In genomic region chr5:141003791-141004601, GRCh38 we compare ENCODE assay signal across 11 cellular contexts. TPM values are rescaled to one million over a fixed set of nuclear protein-coding genes. Genes with fewer than 3 reads are reported as not detected.
DNase-seq lines count a peak whose midpoint lies in the region; ATAC-seq and TF ChIP-seq lines count a peak whose summit lies in the region.
"Had no signal": no experiment of that assay in that cellular context is flagged by ENCODE, and none has a peak within 500 bp of the region (broad histone marks: within the 10 kb centered on the region; RNA-seq: fewer than 3 reads in every experiment).

No MANE protein-coding gene starts in this region.

- BruUV-seq in mammary epithelial cell (replicated peaks; lab: Mats Ljungman, UMichigan): TSS peak; percentile 46

- WGBS in GM23248 (ENCODE audit: low coverage in 1 of 2, low lambda C conversion rate in 2 of 2, missing lambda C conversion rate in 2 of 2), 2 experiments: 12 to 14% methylated on average over 4 of the region's 4 CpGs
- WGBS in mammary epithelial cell (ENCODE audit: low coverage, missing lambda C conversion rate): 50% methylated on average over 4 of the region's 4 CpGs

- H3K4me2 ChIP-seq in GM23248 (ENCODE audit: unreplicated experiment) (no peak overlapping the region), mammary epithelial cell (ENCODE audit: insufficient read depth, low read depth, low read length) (peak overlapping the region; percentile 70)

- no peaks in the 10 kb centered on the region for H3K36me3 ChIP-seq in GM23248 (ENCODE audit: low read depth)
- H3K36me3 ChIP-seq in mammary epithelial cell (ENCODE audit: insufficient read depth, low read length): no peaks in the 10 kb centered on the region

- H3K27ac ChIP-seq in GM23248: no peak overlapping the region
- peak overlapping the region; percentile 93 for H3K27ac ChIP-seq in mammary epithelial cell (ENCODE audit: insufficient read depth, low read depth, low read length)

- no peaks in the 10 kb centered on the region for H3K9me3 ChIP-seq in GM23248 (ENCODE audit: low read depth)
- no peaks in the 10 kb centered on the region for H3K9me3 ChIP-seq in mammary epithelial cell (replicated peaks; ENCODE audit: insufficient read depth, low read length)

- H3K4me3 ChIP-seq in GM23248 (no peak overlapping the region), mammary epithelial cell (replicated peaks in 1 of 3; ENCODE audit: insufficient read depth in 1 of 3, low read depth in 2 of 3, low read length in 3 of 3) (no peak overlapping the region)

- H2AFZ ChIP-seq in GM23248: no peak overlapping the region
- H2AFZ ChIP-seq in mammary epithelial cell (ENCODE audit: low read depth, low read length): peak overlapping the region; percentile 57

- H3K4me1 Mint-ChIP-seq in nephron progenitor cell: peaks cover 30% of the 10 kb centered on the region
- peaks cover 8% of the 10 kb centered on the region for H3K4me1 Mint-ChIP-seq in activated CD4-positive, alpha-beta memory T cell treated with anti-CD3 and anti-CD28 coated beads for 36 hours (ENCODE audit: low read depth)

- no peaks in the 10 kb centered on the region for H3K9me3 Mint-ChIP-seq in nephron progenitor cell
- no peaks in the 10 kb centered on the region for H3K9me3 Mint-ChIP-seq in activated CD4-positive, alpha-beta memory T cell treated with anti-CD3 and anti-CD28 coated beads for 36 hours

- CTCF ChIA-PET in mammary epithelial cell (lab: Charles Lee; ENCODE audit: low non-redundant PET): interaction anchor here (0.6 to 0.7 kb wide), 3 partner anchors 36 to 177 kb away, joined by 3 read pairs; no protein-coding TSS in a partner anchor
- CTCF ChIA-PET in activated CD4-positive, alpha-beta memory T cell treated with anti-CD3 and anti-CD28 coated beads for 36 hours (lab: Charles Lee): no interaction called here

- in situ Hi-C loops in GM23248 (cut with MboI) (no loop called here), mammary epithelial cell (cut with MboI; ENCODE audit: low sequenced_read_pairs in 2 of 2) (loop anchor here in 1 of 2 donors (5.0 kb wide), 1 partner anchor 37 kb away; the partner anchor contains the start of gene PCDHAC2)

- dilution Hi-C loops in mammary epithelial cell (cut with HindIII; ENCODE audit: low sequenced_read_pairs): no loop called here

- ATAC-seq in GM21367 (IDR thresholded peaks at IDR 0.05; ENCODE audit: unreplicated experiment) (no peak), HG03108 (IDR thresholded peaks at IDR 0.05; ENCODE audit: unreplicated experiment) (no peak)

- H3K36me3 Mint-ChIP-seq in nephron progenitor cell (ENCODE audit: low read depth): peaks cover 4% of the 10 kb centered on the region
- H3K36me3 Mint-ChIP-seq in activated CD4-positive, alpha-beta memory T cell treated with anti-CD3 and anti-CD28 coated beads for 36 hours: no peaks in the 10 kb centered on the region

- peak; percentile 4 for DNase-seq in GM23248
- DNase-seq in NCI-H2227 (lab: John Stamatoyannopoulos, UW; ENCODE audit: unreplicated experiment): peak; percentile 13
- peak; percentile 98 for DNase-seq in mammary epithelial cell
- no peak for DNase-seq in nephron progenitor cell
- DNase-seq in NOMO-1 treated with dmso at 0.1 percent for 144 hours (lab: John Stamatoyannopoulos, UW; ENCODE audit: unreplicated experiment): no peak
- DNase-seq in activated CD4-positive, alpha-beta memory T cell treated with anti-CD3 and anti-CD28 coated beads for 36 hours: no peak
- DNase-seq: effector CD8-positive, alpha-beta T cell; HCEC 1CT; naive B cell had no signal

- H3K9ac ChIP-seq in GM23248 (no peak overlapping the region), mammary epithelial cell (ENCODE audit: insufficient read depth, low read length) (peak overlapping the region; percentile 50)

- H3K27ac Mint-ChIP-seq in nephron progenitor cell: no peak overlapping the region
- no peak overlapping the region for H3K27ac Mint-ChIP-seq in activated CD4-positive, alpha-beta memory T cell treated with anti-CD3 and anti-CD28 coated beads for 36 hours
- H3K27ac Mint-ChIP-seq: naive B cell had no signal

- no peaks in the 10 kb centered on the region for H4K20me1 ChIP-seq in GM23248 (ENCODE audit: insufficient read depth)
- no peaks in the 10 kb centered on the region for H4K20me1 ChIP-seq in mammary epithelial cell (ENCODE audit: insufficient read depth, low read length)

- TF ChIP-seq CTCF in mammary epithelial cell (conservative IDR thresholded peaks at IDR 0.05 in 1 of 2, IDR thresholded peaks at IDR 0.05 in 1 of 2; ENCODE audit: extremely low read depth in 1 of 2, insufficient read depth in 1 of 2, low read depth in 1 of 2, low read length in 2 of 2) (no peak), nephron progenitor cell (IDR thresholded peaks at IDR 0.05) (no peak)

- peak overlapping the region; percentile 14 for H3K4me3 Mint-ChIP-seq in nephron progenitor cell
- no peak overlapping the region for H3K4me3 Mint-ChIP-seq in activated CD4-positive, alpha-beta memory T cell treated with anti-CD3 and anti-CD28 coated beads for 36 hours

- no peaks in the 10 kb centered on the region for H3K79me2 ChIP-seq in GM23248 (ENCODE audit: insufficient read depth)
- H3K79me2 ChIP-seq in mammary epithelial cell (ENCODE audit: insufficient read depth, low read length): no peaks in the 10 kb centered on the region

- POLR2A ChIA-PET in activated CD4-positive, alpha-beta memory T cell treated with anti-CD3 and anti-CD28 coated beads for 36 hours (lab: Charles Lee): no interaction called here

- intact Hi-C loops in mammary epithelial cell (cut with micrococcal nuclease): loop anchor here (1.0 to 5.0 kb wide), 5 partner anchors 27 to 77 kb away; partner anchors contain the start of genes PCDHAC1 and PCDHAC2
- intact Hi-C loops in activated CD4-positive, alpha-beta memory T cell treated with anti-CD3 and anti-CD28 coated beads for 36 hours (cut with micrococcal nuclease): no loop called here

- H3K9me2 ChIP-seq in GM23248 (ENCODE audit: insufficient read depth): no peaks in the 10 kb centered on the region

- H3F3A ChIP-seq in GM23248 (ENCODE audit: insufficient read depth): no peaks in the 10 kb centered on the region

- H3K27me3 Mint-ChIP-seq in nephron progenitor cell (ENCODE audit: low read depth, poor library complexity): peaks cover 6% of the 10 kb centered on the region
- H3K27me3 Mint-ChIP-seq in activated CD4-positive, alpha-beta memory T cell treated with anti-CD3 and anti-CD28 coated beads for 36 hours: peaks cover 23% of the 10 kb centered on the region

- H3K4me1 ChIP-seq in GM23248 (ENCODE audit: insufficient read depth) (no peaks in the 10 kb centered on the region), mammary epithelial cell (ENCODE audit: insufficient read depth, low read length) (peaks cover 38% of the 10 kb centered on the region)

- H3K27me3 ChIP-seq in GM23248 (replicated peaks; ENCODE audit: insufficient read depth) (no peaks in the 10 kb centered on the region), mammary epithelial cell (ENCODE audit: insufficient read depth, low read length) (no peaks in the 10 kb centered on the region)

RNA-seq across cellular contexts. Expression of gene PCDHAC2, which starts 37.7 kb away (rescaled TPM):
- not detected in 2 replicates for total RNA-seq in GM23248 (2014; rRNA removed; shearing (Covaris generic))
- not detected in 2 replicates for polyA plus RNA-seq in GM23248 (2016; fragmentation: Nextera tagmentation; extraction: Ambion mirVana)
- total RNA-seq in mammary epithelial cell: 1 to 10 TPM; 3.7 to 5.8 TPM
- polyA plus RNA-seq in mammary epithelial cell: 5.4 TPM
- 12.6 TPM for polyA minus RNA-seq in mammary epithelial cell
- total RNA-seq in activated CD4-positive, alpha-beta memory T cell treated with anti-CD3 and anti-CD28 coated beads for 36 hours: not detected

RNA-seq across cellular contexts. Expression of gene PCDHB1, which starts 47.2 kb away (rescaled TPM):
- total RNA-seq in GM23248 (2014; rRNA removed; shearing (Covaris generic)): not detected in 2 replicates
- polyA plus RNA-seq in GM23248 (2016; fragmentation: Nextera tagmentation; extraction: Ambion mirVana): not detected in 2 replicates
- total RNA-seq in mammary epithelial cell: not detected
- polyA plus RNA-seq in mammary epithelial cell: not detected
- not detected for polyA minus RNA-seq in mammary epithelial cell
- total RNA-seq in activated CD4-positive, alpha-beta memory T cell treated with anti-CD3 and anti-CD28 coated beads for 36 hours: not detected

Comparison
In these comparisons a context has a peak if more than half of its experiments do, and no peak if none do; other contexts are left out.
1. DNase-seq: peak in GM23248 (single experiment), NCI-H2227 (single experiment) and mammary epithelial cell (single experiment); none in nephron progenitor cell (single experiment), NOMO-1 treated with dmso at 0.1 percent for 144 hours (single experiment) and activated CD4-positive, alpha-beta memory T cell treated with anti-CD3 and anti-CD28 coated beads for 36 hours (single experiment).